ENCODE assay signal across 8 cellular contexts in the genomic region with DNA sequence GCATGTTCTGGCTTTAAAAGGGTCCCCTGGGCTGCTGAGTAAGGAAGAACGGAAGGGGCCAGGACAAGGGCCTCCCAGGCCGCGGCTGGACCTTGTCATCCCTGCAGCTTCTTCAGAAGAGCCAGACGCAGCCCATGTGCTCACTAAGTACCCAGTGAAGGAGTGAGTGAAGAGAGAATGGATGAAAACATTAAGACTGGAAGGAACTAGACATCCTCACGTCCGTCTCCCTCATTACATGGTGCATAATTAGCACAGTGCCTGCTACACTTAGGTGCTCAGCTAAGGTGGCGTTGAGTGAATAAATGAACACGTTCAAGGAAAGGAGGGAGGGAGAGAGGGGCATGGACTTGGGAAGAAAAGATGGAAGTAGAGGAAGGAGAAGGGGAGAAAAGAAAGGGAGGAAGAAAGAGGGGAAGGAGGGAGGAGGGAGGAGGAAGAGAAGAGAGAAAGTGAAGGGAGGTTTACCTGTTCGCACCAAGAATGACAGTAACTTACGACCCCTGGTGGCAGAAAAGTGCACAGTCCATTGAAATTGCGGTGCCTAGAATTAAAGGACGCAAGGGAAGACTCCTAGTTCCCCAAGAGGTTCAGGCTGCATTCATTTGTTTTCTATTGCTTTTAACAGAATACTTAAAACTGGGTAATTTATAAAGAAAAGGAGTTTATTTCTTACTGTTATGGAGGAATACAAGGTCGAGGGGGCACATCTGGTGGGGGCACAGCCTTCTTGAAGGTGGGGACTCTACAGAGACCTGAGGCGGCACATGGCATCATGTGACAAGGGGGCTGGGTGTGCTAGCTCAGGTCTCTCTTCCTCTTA. TPM values are rescaled to one million over a fixed set of nuclear protein-coding genes. Genes with fewer than 3 reads are reported as not detected.
DNase-seq lines count a peak whose midpoint lies in the region; ATAC-seq, FAIRE-seq and TF ChIP-seq lines count a peak whose summit lies in the region.

No MANE protein-coding gene starts in this region.

- ATAC-seq in A549 (peak; percentile 73 to 85; a peak in 5 of 6 replicates), HG03039 (IDR thresholded peaks at IDR 0.05; ENCODE audit: unreplicated experiment) (no peak)

- H3K79me1 ChIP-seq in mesenchymal stem cell (replicated peaks; ENCODE audit: low read length, poor library complexity, severe bottlenecking): peaks cover 34% of the 10 kb centered on the region

- no peak overlapping the region for H3K14ac ChIP-seq in mesenchymal stem cell (ENCODE audit: low read length in 2 of 2)

- no peak overlapping the region for H3K4ac ChIP-seq in mesenchymal stem cell (ENCODE audit: low read depth in 1 of 2, low read length in 2 of 2)

- TF ChIP-seq EP300 in A549 (IDR thresholded peaks at IDR 0.05): no peak

- no peak overlapping the region for H3K4me3 Mint-ChIP-seq in activated CD4-positive, alpha-beta T cell treated with anti-CD3 and anti-CD28 coated beads, Interleukin-2, amount 10 ng/mL, durations not matched to agents 24 days and 14 days

- H3K27ac ChIP-seq in A549: no peak overlapping the region
- H3K27ac ChIP-seq in coronary artery: no peak overlapping the region
- no peak overlapping the region for H3K27ac ChIP-seq in mesenchymal stem cell (ENCODE audit: low read length, poor library complexity, severe bottlenecking)

- peaks cover 12 to 36% of the 10 kb centered on the region in 2 experiments for H3K36me3 ChIP-seq in mesenchymal stem cell (ENCODE audit: control insufficient read depth in 1 of 2, insufficient read depth in 2 of 2, low read depth in 1 of 2, low read length in 2 of 2)

- no peak overlapping the region for H2BK12ac ChIP-seq in mesenchymal stem cell (ENCODE audit: low read length in 2 of 2)

- CTCF ChIA-PET in A549 (lab: Yijun Ruan, JAX): interaction anchor here (0.6 to 9.7 kb wide), 35 partner anchors 9 to 1146 kb away, joined by 3 to 113 read pairs (median 4); partner anchors contain the start of genes OCSTAMP and ZNF334

- TF ChIP-seq POLR2A in A549 (IDR thresholded peaks at IDR 0.05; ENCODE audit: low read length): no peak

- TF ChIP-seq RAD21 in A549 (conservative IDR thresholded peaks at IDR 0.05 in 1 of 2, IDR thresholded peaks at IDR 0.05 in 1 of 2): peak; percentile 61 to 73

- H2BK15ac ChIP-seq in mesenchymal stem cell (ENCODE audit: low read depth, poor library complexity, severe bottlenecking): no peak overlapping the region

- H3K4me1 ChIP-seq in A549 (no peaks in the 10 kb centered on the region), mesenchymal stem cell (ENCODE audit: control insufficient read depth, insufficient read depth, low read depth, low read length) (no peaks in the 10 kb centered on the region)

- intact Hi-C loops in activated CD4-positive, alpha-beta T cell treated with anti-CD3 and anti-CD28 coated beads, Interleukin-2, amount 10 ng/mL, durations not matched to agents 24 days and 14 days (cut with micrococcal nuclease): loop anchor here (1.0 kb wide), 2 partner anchors 136 to 160 kb away; no protein-coding TSS in a partner anchor

- H3K27ac Mint-ChIP-seq in activated CD4-positive, alpha-beta T cell treated with anti-CD3 and anti-CD28 coated beads, Interleukin-2, amount 10 ng/mL, durations not matched to agents 24 days and 14 days: no peak overlapping the region

- WGBS in A549 (ENCODE audit: missing lambda C conversion rate): 55% methylated on average over 14 of the region's 14 CpGs
- WGBS in mesenchymal stem cell: 62% methylated on average over 12 of the region's 14 CpGs

- H3K4me3 ChIP-seq in A549 (no peak overlapping the region), coronary artery (no peak overlapping the region), mesenchymal stem cell (ENCODE audit: insufficient read depth in 1 of 2, low read depth in 1 of 2, low read length in 2 of 2) (no peak overlapping the region)

- H3K4me1 Mint-ChIP-seq in activated CD4-positive, alpha-beta T cell treated with anti-CD3 and anti-CD28 coated beads, Interleukin-2, amount 10 ng/mL, durations not matched to agents 24 days and 14 days: peaks cover 24% of the 10 kb centered on the region

- H3K23ac ChIP-seq in mesenchymal stem cell (ENCODE audit: low read length in 2 of 2): no peak overlapping the region

- no peak overlapping the region for H2BK5ac ChIP-seq in mesenchymal stem cell (ENCODE audit: low read depth, low read length, poor library complexity, severe bottlenecking)

- DNase-seq in A549 (ENCODE audit: low read depth in 1 of 2, low spot score in 1 of 2) (peak; percentile 57 to 58), GM19239 (ENCODE audit: insufficient read length, low spot score) (peak; percentile 44), NCI-H345 (lab: John Stamatoyannopoulos, UW) (peak; percentile 78), coronary artery (ENCODE audit: low spot score) (no peak), mesenchymal stem cell (peak; percentile 48)
- DNase-seq in activated CD4-positive, alpha-beta T cell treated with anti-CD3 and anti-CD28 coated beads, Interleukin-2, amount 10 ng/mL, durations not matched to agents 24 days and 14 days: peak; percentile 92
- DNase-seq in stimulated activated CD8-positive, alpha-beta memory T cell treated with anti-CD3 and anti-CD28 coated beads, Interleukin-4, amount 100 ng/mL, for 24 hours (ENCODE audit: low read depth): peak; percentile 45

- no peak overlapping the region for H3K18ac ChIP-seq in mesenchymal stem cell (ENCODE audit: low read depth in 1 of 2, low read length in 2 of 2)

- POLR2A ChIA-PET in A549 (lab: Yijun Ruan, JAX): interaction anchor here (0.5 to 0.7 kb wide), 2 partner anchors 120 to 123 kb away, joined by 3 read pairs; no protein-coding TSS in a partner anchor

- H3K27me3 ChIP-seq in mesenchymal stem cell (ENCODE audit: control insufficient read depth in 1 of 2, insufficient read depth in 1 of 2, low read length in 2 of 2): no peaks in the 10 kb centered on the region

- H3K4me2 ChIP-seq in A549 (no peak overlapping the region), mesenchymal stem cell (ENCODE audit: low read length, poor library complexity, severe bottlenecking) (no peak overlapping the region)

- no peak overlapping the region for H2AK5ac ChIP-seq in mesenchymal stem cell (ENCODE audit: low read length, severe bottlenecking)

- no peak overlapping the region for H3K9ac ChIP-seq in mesenchymal stem cell (ENCODE audit: low read length)

- no peak overlapping the region for H2BK120ac ChIP-seq in mesenchymal stem cell (ENCODE audit: low read depth, low read length)

- peaks cover 16% of the 10 kb centered on the region for H3K36me3 Mint-ChIP-seq in activated CD4-positive, alpha-beta T cell treated with anti-CD3 and anti-CD28 coated beads, Interleukin-2, amount 10 ng/mL, durations not matched to agents 24 days and 14 days (ENCODE audit: low read depth)

- no peak for FAIRE-seq in A549 (lab: Jason Lieb, UNC)
- FAIRE-seq in GM19239 (lab: Jason Lieb, UNC): peak; percentile 66

- H3K27me3 Mint-ChIP-seq in activated CD4-positive, alpha-beta T cell treated with anti-CD3 and anti-CD28 coated beads, Interleukin-2, amount 10 ng/mL, durations not matched to agents 24 days and 14 days: no peaks in the 10 kb centered on the region

- no peaks in the 10 kb centered on the region for H3K9me3 Mint-ChIP-seq in activated CD4-positive, alpha-beta T cell treated with anti-CD3 and anti-CD28 coated beads, Interleukin-2, amount 10 ng/mL, durations not matched to agents 24 days and 14 days

- TF ChIP-seq CTCF in A549 (IDR thresholded peaks at IDR 0.05) (peak; percentile 78), coronary artery (IDR thresholded peaks at IDR 0.05) (peak; percentile 64)

- H4K91ac ChIP-seq in mesenchymal stem cell (ENCODE audit: low read length): no peak overlapping the region

- no peak overlapping the region for H2AFZ ChIP-seq in mesenchymal stem cell (ENCODE audit: low read depth, low read length)

- H4K8ac ChIP-seq in mesenchymal stem cell (ENCODE audit: low read length): no peak overlapping the region

- H3K9me3 ChIP-seq in A549 (no peaks in the 10 kb centered on the region), mesenchymal stem cell (ENCODE audit: control insufficient read depth, low read length) (no peaks in the 10 kb centered on the region)

TF ChIP-seq in A549, 52 proteins besides CTCF, POLR2A, EP300 and RAD21:
- TF ChIP-seq RCOR1 (IDR thresholded peaks at IDR 0.05; ENCODE audit: low read depth, low read length) (no peak), SMC3 (IDR thresholded peaks at IDR 0.05) (peak; percentile 77)

RNA-seq across cellular contexts. Expression of gene TP53RK, which starts 8.0 kb away (rescaled TPM):
- polyA plus RNA-seq in A549 (2011; rRNA removed): 11.8 and 13.1 TPM in 2 replicates
- polyA plus RNA-seq in A549 (2012; cell fraction: cytosol; rRNA removed): 5.1 and 6.5 TPM in 2 replicates
- polyA plus RNA-seq in A549 (2012; cell fraction: nucleus; rRNA removed): 2.6 and 3.2 TPM in 2 replicates
- polyA plus RNA-seq in A549 (2017; fragmentation: RNase III; extraction: RNeasy Plus Mini Kit Qiagen cat#74134 plus additional on column Dnase treatment): 9.8 to 10.5 TPM (median 10.5 TPM) in 3 replicates
- 6.9 and 8.4 TPM in 2 replicates for polyA minus RNA-seq in A549 (2011; rRNA and poly(A)+ RNA removed)
- total RNA-seq in activated CD4-positive, alpha-beta T cell treated with anti-CD3 and anti-CD28 coated beads, Interleukin-2, amount 10 ng/mL, durations not matched to agents 24 days and 14 days: 15.5 and 16.5 TPM in 2 replicates
- polyA plus RNA-seq in mesenchymal stem cell (2013, experiment 1 of 2): 13.0 TPM
- polyA plus RNA-seq in mesenchymal stem cell (2013, experiment 2 of 2): 13.9 TPM

RNA-seq across cellular contexts. Expression of gene SLC2A10, which starts 28.2 kb away (rescaled TPM):
- 0.01 TPM in 1 of 2 replicates, not detected in the other for polyA plus RNA-seq in A549 (2011; rRNA removed)
- not detected in 2 replicates for polyA plus RNA-seq in A549 (2012; cell fraction: cytosol; rRNA removed)
- polyA plus RNA-seq in A549 (2012; cell fraction: nucleus; rRNA removed): not detected in 2 replicates
- polyA plus RNA-seq in A549 (2017; fragmentation: RNase III; extraction: RNeasy Plus Mini Kit Qiagen cat#74134 plus additional on column Dnase treatment): not detected in 3 replicates
- polyA minus RNA-seq in A549 (2011; rRNA and poly(A)+ RNA removed): 0.04 TPM in 1 of 2 replicates, not detected in the other
- not detected in 2 replicates for total RNA-seq in activated CD4-positive, alpha-beta T cell treated with anti-CD3 and anti-CD28 coated beads, Interleukin-2, amount 10 ng/mL, durations not matched to agents 24 days and 14 days
- polyA plus RNA-seq in mesenchymal stem cell (2013, experiment 1 of 2): 35.9 TPM
- 37.1 TPM for polyA plus RNA-seq in mesenchymal stem cell (2013, experiment 2 of 2)

RNA-seq across cellular contexts. Expression of gene SLC13A3, which starts 30.0 kb away (rescaled TPM):
- polyA plus RNA-seq in A549 (2011; rRNA removed) (0.04 TPM in 1 of 2 replicates, not detected in the other), A549 (2017; fragmentation: RNase III; extraction: RNeasy Plus Mini Kit Qiagen cat#74134 plus additional on column Dnase treatment) (0.19 TPM in 1 of 3 replicates, not detected in the others)
- polyA plus RNA-seq in A549 (2012; cell fraction: cytosol; rRNA removed): 0.04 TPM in 1 of 2 replicates, not detected in the other
- 0.11 TPM in 1 of 2 replicates, not detected in the other for polyA plus RNA-seq in A549 (2012; cell fraction: nucleus; rRNA removed)
- 0.17 TPM in 1 of 2 replicates, not detected in the other for polyA minus RNA-seq in A549 (2011; rRNA and poly(A)+ RNA removed)
- not detected in 2 replicates for total RNA-seq in activated CD4-positive, alpha-beta T cell treated with anti-CD3 and anti-CD28 coated beads, Interleukin-2, amount 10 ng/mL, durations not matched to agents 24 days and 14 days
- polyA plus RNA-seq in mesenchymal stem cell (2013, experiment 1 of 2): 0.62 TPM
- polyA plus RNA-seq in mesenchymal stem cell (2013, experiment 2 of 2): 0.66 TPM
